25 cellular contexts compared by ENCODE assay signal in the genomic region with DNA sequence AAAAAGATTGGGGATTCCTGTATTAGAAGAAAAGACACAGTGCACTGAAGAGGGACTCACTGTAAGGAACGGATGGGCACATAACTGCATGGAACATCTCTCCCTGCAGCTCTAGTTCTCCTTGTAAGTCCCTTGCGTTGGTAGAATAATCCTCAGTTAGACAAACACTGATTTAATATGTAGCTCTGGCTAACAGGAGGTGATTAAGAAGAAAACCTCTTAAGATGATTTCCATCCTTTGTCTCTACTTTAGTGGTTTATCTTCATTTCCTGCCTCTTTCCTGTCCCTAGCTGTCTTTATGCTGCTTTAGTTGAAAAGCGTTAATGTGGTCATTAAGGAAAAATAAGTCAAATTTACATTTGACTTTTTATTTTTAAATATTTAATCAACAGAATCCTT.
DNase-seq lines count a peak whose midpoint lies in the region; ATAC-seq lines count a peak whose summit lies in the region.
"Had no signal": no experiment of that assay in that cellular context is flagged by ENCODE, and none has a peak within 500 bp of the region (broad histone marks: within the 10 kb centered on the region; RNA-seq: fewer than 3 reads in every experiment).

No MANE protein-coding gene starts in this region.

- H3K27me3 Mint-ChIP-seq in activated naive CD8-positive, alpha-beta T cell treated with anti-CD3 and anti-CD28 coated beads, Interleukin-2, amount 10 ng/mL, durations not matched to agents 7 days and 5 days, result no peaks in the 10 kb centered on the region
- H3K27me3 Mint-ChIP-seq in activated naive CD8-positive, alpha-beta T cell treated with anti-CD3 and anti-CD28 coated beads, Interleukin-2, amount 50 U/mL, for 24 hours, result no peaks in the 10 kb centered on the region
- H3K27me3 Mint-ChIP-seq in activated T-helper 17 cell treated with anti-CD3 and anti-CD28 coated beads, Interleukin-2, amount 50 U/mL, for 72 hours, result no peaks in the 10 kb centered on the region
- H3K27me3 Mint-ChIP-seq: activated naive CD4-positive, alpha-beta T cell treated with anti-CD3 and anti-CD28 coated beads, Interleukin-2, amount 50 U/mL, for 24 hours had no signal

- peaks cover 20% of the 10 kb centered on the region for H3K4me1 Mint-ChIP-seq in activated naive CD8-positive, alpha-beta T cell treated with anti-CD3 and anti-CD28 coated beads, Interleukin-2, amount 10 ng/mL, durations not matched to agents 7 days and 5 days
- H3K4me1 Mint-ChIP-seq in activated naive CD8-positive, alpha-beta T cell treated with anti-CD3 and anti-CD28 coated beads, Interleukin-2, amount 50 U/mL, for 24 hours, result peaks cover 36% of the 10 kb centered on the region
- peaks cover 5% of the 10 kb centered on the region for H3K4me1 Mint-ChIP-seq in activated T-helper 17 cell treated with anti-CD3 and anti-CD28 coated beads, Interleukin-2, amount 50 U/mL, for 72 hours
- H3K4me1 Mint-ChIP-seq: central memory CD8-positive, alpha-beta T cell; neural progenitor cell had no signal

- peak overlapping the region; percentile 39 for H3K4me3 Mint-ChIP-seq in activated naive CD8-positive, alpha-beta T cell treated with anti-CD3 and anti-CD28 coated beads, Interleukin-2, amount 10 ng/mL, durations not matched to agents 7 days and 5 days
- no peak overlapping the region for H3K4me3 Mint-ChIP-seq in activated naive CD8-positive, alpha-beta T cell treated with anti-CD3 and anti-CD28 coated beads, Interleukin-2, amount 50 U/mL, for 24 hours
- no peak overlapping the region for H3K4me3 Mint-ChIP-seq in activated T-helper 17 cell treated with anti-CD3 and anti-CD28 coated beads, Interleukin-2, amount 50 U/mL, for 72 hours
- H3K4me3 Mint-ChIP-seq: activated CD8-positive, alpha-beta memory T cell treated with anti-CD3 and anti-CD28 coated beads, Interleukin-2, amount 10 ng/mL, durations not matched to agents 7 days and 5 days; activated naive CD4-positive, alpha-beta T cell treated with anti-CD3 and anti-CD28 coated beads, Interleukin-2, amount 50 U/mL, for 24 hours; B cell; central memory CD8-positive, alpha-beta T cell; neural progenitor cell had no signal

- H3K36me3 Mint-ChIP-seq in activated naive CD8-positive, alpha-beta T cell treated with anti-CD3 and anti-CD28 coated beads, Interleukin-2, amount 10 ng/mL, durations not matched to agents 7 days and 5 days, result peaks cover 14% of the 10 kb centered on the region
- H3K36me3 Mint-ChIP-seq in activated naive CD8-positive, alpha-beta T cell treated with anti-CD3 and anti-CD28 coated beads, Interleukin-2, amount 50 U/mL, for 24 hours (ENCODE audit: low read depth), result peaks cover 4% of the 10 kb centered on the region
- no peaks in the 10 kb centered on the region for H3K36me3 Mint-ChIP-seq in activated T-helper 17 cell treated with anti-CD3 and anti-CD28 coated beads, Interleukin-2, amount 50 U/mL, for 72 hours (ENCODE audit: low read depth)
- H3K36me3 Mint-ChIP-seq: neural progenitor cell had no signal

- no peak overlapping the region for H3K27ac Mint-ChIP-seq in activated naive CD8-positive, alpha-beta T cell treated with anti-CD3 and anti-CD28 coated beads, Interleukin-2, amount 10 ng/mL, durations not matched to agents 7 days and 5 days
- no peak overlapping the region for H3K27ac Mint-ChIP-seq in activated naive CD8-positive, alpha-beta T cell treated with anti-CD3 and anti-CD28 coated beads, Interleukin-2, amount 50 U/mL, for 24 hours
- no peak overlapping the region for H3K27ac Mint-ChIP-seq in activated T-helper 17 cell treated with anti-CD3 and anti-CD28 coated beads, Interleukin-2, amount 50 U/mL, for 72 hours
- H3K27ac Mint-ChIP-seq: activated CD8-positive, alpha-beta memory T cell treated with anti-CD3 and anti-CD28 coated beads, Interleukin-2, amount 10 ng/mL, durations not matched to agents 7 days and 5 days; activated naive CD4-positive, alpha-beta T cell treated with anti-CD3 and anti-CD28 coated beads, Interleukin-2, amount 50 U/mL, for 24 hours; B cell; neural progenitor cell had no signal

- H3K9me3 Mint-ChIP-seq in activated naive CD8-positive, alpha-beta T cell treated with anti-CD3 and anti-CD28 coated beads, Interleukin-2, amount 10 ng/mL, durations not matched to agents 7 days and 5 days, result peaks cover 2% of the 10 kb centered on the region
- no peaks in the 10 kb centered on the region for H3K9me3 Mint-ChIP-seq in activated naive CD8-positive, alpha-beta T cell treated with anti-CD3 and anti-CD28 coated beads, Interleukin-2, amount 50 U/mL, for 24 hours
- no peaks in the 10 kb centered on the region for H3K9me3 Mint-ChIP-seq in activated T-helper 17 cell treated with anti-CD3 and anti-CD28 coated beads, Interleukin-2, amount 50 U/mL, for 72 hours
- H3K9me3 Mint-ChIP-seq: activated naive CD4-positive, alpha-beta T cell treated with anti-CD3 and anti-CD28 coated beads, Interleukin-2, amount 50 U/mL, for 24 hours; central memory CD8-positive, alpha-beta T cell; neural progenitor cell had no signal

- POLR2A ChIA-PET in activated naive CD8-positive, alpha-beta T cell treated with anti-CD3 and anti-CD28 coated beads, Interleukin-2, amount 10 ng/mL, durations not matched to agents 7 days and 5 days (lab: Charles Lee), result interaction anchor here (1.2 kb wide), 1 partner anchor 17 kb away, joined by 3 read pairs; no protein-coding TSS in a partner anchor

- no peak for DNase-seq in activated naive CD8-positive, alpha-beta T cell treated with anti-CD3 and anti-CD28 coated beads, Interleukin-2, amount 10 ng/mL, durations not matched to agents 7 days and 5 days
- DNase-seq in activated naive CD8-positive, alpha-beta T cell treated with anti-CD3 and anti-CD28 coated beads, Interleukin-2, amount 50 U/mL, for 24 hours, result no peak
- DNase-seq in NCI-H82 (lab: John Stamatoyannopoulos, UW) (peak; percentile 85), NCI-H1436 (lab: John Stamatoyannopoulos, UW) (no peak), DMS153 treated with DMSO at 0.1 percent for 48 hours (lab: John Stamatoyannopoulos, UW; ENCODE audit: unreplicated experiment) (no peak), NCI-H146 treated with DMSO at 0.1 percent for 48 hours (lab: John Stamatoyannopoulos, UW; ENCODE audit: unreplicated experiment) (no peak)
- DNase-seq in activated T-cell treated with anti-CD3 and anti-CD28 coated beads, Interleukin-2, amount 50 U/mL, for 48 hours, result no peak
- DNase-seq: activated CD4-positive, alpha-beta T cell treated with anti-CD3 and anti-CD28 coated beads for 48 hours; activated CD8-positive, alpha-beta memory T cell treated with anti-CD3 and anti-CD28 coated beads, Interleukin-2, amount 10 ng/mL, durations not matched to agents 7 days and 5 days; Caco-2; NCI-H2081 treated with DMSO at 0.1 percent for 48 hours; NCI-H446 treated with DMSO at 0.1 percent for 48 hours; NK-92 treated with Interleukin-12 subunit alpha and Interleukin-12 subunit beta, amount 100 ng/mL, for 24 hours; posterior cingulate gyrus; SIG-M5; stimulated activated CD4-positive, alpha-beta T cell treated with anti-CD3 and anti-CD28 coated beads, Interleukin-15, amount 100 ng/mL, for 24 hours; upper lobe of right lung had no signal

- peak; percentile 75 for ATAC-seq in activated naive CD8-positive, alpha-beta T cell treated with anti-CD3 and anti-CD28 coated beads, Interleukin-2, amount 10 ng/mL, durations not matched to agents 7 days and 5 days (ENCODE audit: low read depth)
- no peak for ATAC-seq in activated naive CD8-positive, alpha-beta T cell treated with anti-CD3 and anti-CD28 coated beads, Interleukin-2, amount 50 U/mL, for 24 hours
- ATAC-seq in activated T-helper 17 cell treated with anti-CD3 and anti-CD28 coated beads, Interleukin-2, amount 50 U/mL, for 72 hours (replicated peaks), result peak; percentile 52
- ATAC-seq: A549; activated CD8-positive, alpha-beta memory T cell treated with anti-CD3 and anti-CD28 coated beads, Interleukin-2, amount 10 ng/mL, durations not matched to agents 7 days and 5 days; HepG2; Panc1; upper lobe of right lung had no signal
